Comparison of ENCODE assay signal across 8 cellular contexts in the genomic region with DNA sequence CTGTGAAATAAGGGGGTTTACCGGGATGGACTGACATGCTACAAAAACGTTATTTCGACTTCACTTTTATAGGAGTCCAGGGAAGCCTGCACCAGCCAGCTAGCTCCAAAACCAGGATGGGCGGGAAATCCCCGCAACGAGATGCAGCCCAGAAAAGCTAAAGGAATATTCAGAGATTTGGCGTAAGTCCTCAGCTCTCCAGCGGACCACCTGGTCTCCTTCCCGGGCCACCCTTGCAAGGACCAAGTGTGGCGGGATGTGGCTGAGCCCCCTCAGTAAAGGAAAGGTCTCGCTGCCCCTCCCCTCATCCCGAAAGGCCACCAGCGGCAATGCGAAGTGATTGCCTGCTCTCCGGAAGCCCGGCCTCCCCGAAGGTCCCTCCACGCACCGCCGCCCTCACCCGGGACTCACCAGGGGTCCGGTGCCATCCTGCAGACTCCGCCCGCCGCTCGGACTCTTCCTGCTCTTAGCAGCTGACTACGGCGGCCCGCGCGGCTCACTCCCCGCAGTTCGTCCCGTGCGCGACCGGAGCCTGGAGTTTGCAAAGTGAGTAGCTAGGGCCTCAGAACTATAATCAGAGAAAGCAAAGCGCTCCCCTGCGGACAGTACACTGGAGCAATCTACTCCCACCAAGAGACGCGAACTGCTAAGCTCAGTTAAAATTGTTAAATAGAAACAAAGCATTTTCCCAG. TPM values are rescaled to one million over a fixed set of nuclear protein-coding genes. Genes with fewer than 3 reads are reported as not detected.
DNase-seq lines count a peak whose midpoint lies in the region; ATAC-seq lines count a peak whose summit lies in the region.

A gene with protein sequence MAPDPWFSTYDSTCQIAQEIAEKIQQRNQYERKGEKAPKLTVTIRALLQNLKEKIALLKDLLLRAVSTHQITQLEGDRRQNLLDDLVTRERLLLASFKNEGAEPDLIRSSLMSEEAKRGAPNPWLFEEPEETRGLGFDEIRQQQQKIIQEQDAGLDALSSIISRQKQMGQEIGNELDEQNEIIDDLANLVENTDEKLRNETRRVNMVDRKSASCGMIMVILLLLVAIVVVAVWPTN (minus strand): TSS at position 440 of the 692 bp plus-strand sequence. CDS start 12 bp downstream, at position 428.

- H3K4me1 ChIP-seq in neuronal stem cell (ENCODE audit: control insufficient read depth in 2 of 2, insufficient read depth in 1 of 2, low read depth in 1 of 2, low read length in 2 of 2) (peaks cover 5% of the 10 kb centered on the region in 2 donors), subcutaneous abdominal adipose tissue (ENCODE audit: control insufficient read depth in 5 of 5, insufficient read depth in 5 of 5, low read length in 5 of 5) (peaks cover 0 to 30% (median 27%) of the 10 kb centered on the region in 5 donors)

- WGBS in neuronal stem cell (ENCODE audit: extremely low coverage in 2 of 2, insufficient read length in 2 of 2, insufficient replicate concordance in 1 of 2), 2 donors: no CpG with 5 or more reads among the region's 41 CpGs

- H3K23ac ChIP-seq in neuronal stem cell (ENCODE audit: low read depth, low read length, poor library complexity): peak within 1 kb of the TSS; percentile 35

- H3K79me1 ChIP-seq in neuronal stem cell (ENCODE audit: low read depth, low read length): no peaks in the 10 kb centered on the region

- H4K8ac ChIP-seq in neuronal stem cell (ENCODE audit: low read depth, low read length): no peak within 1 kb of the TSS

- H3K4me3 ChIP-seq in neuronal stem cell (ENCODE audit: low read length in 2 of 2) (peak within 1 kb of the TSS; percentile 71 to 95), subcutaneous abdominal adipose tissue (ENCODE audit: low read depth in 1 of 5, low read length in 5 of 5) (peak within 1 kb of the TSS; percentile 80 to 99 (median 98))

- DNase-seq in DMS114 treated with DMSO at 0.1 percent for 48 hours (lab: John Stamatoyannopoulos, UW; ENCODE audit: unreplicated experiment): peak; percentile 61
- peak; percentile 89 for DNase-seq in KBM-7
- DNase-seq in SK-MEL-5 (ENCODE audit: low read depth, low spot score): peak; percentile 87
- DNase-seq in activated gamma-delta T cell treated with anti-CD3 and anti-CD28 coated beads, Interleukin-2, amount 50 U/mL, for 16 hours (ENCODE audit: low read depth): peak; percentile 63
- DNase-seq in foreskin melanocyte: peak; percentile 84
- DNase-seq in neuronal stem cell (ENCODE audit: low spot score): peak; percentile 69

- peak within 1 kb of the TSS; percentile 87 for H2AFZ ChIP-seq in neuronal stem cell (ENCODE audit: low read length)

- H3K27me3 ChIP-seq in neuronal stem cell (ENCODE audit: control insufficient read depth in 3 of 3, insufficient read depth in 3 of 3, low read depth in 1 of 3, low read length in 3 of 3): peaks cover 0 to 6% (median 0%) of the 10 kb centered on the region in 3 experiments
- H3K27me3 ChIP-seq in subcutaneous abdominal adipose tissue (ENCODE audit: control insufficient read depth in 5 of 5, insufficient read depth in 4 of 5, low read length in 5 of 5): no peaks in the 10 kb centered on the region

- H4K91ac ChIP-seq in neuronal stem cell (ENCODE audit: low read depth, low read length, poor library complexity): no peak within 1 kb of the TSS

- in situ Hi-C loops in KBM-7 (cut with MboI; ENCODE audit: low pct_unique_long_range_greater_than_20kb, low sequenced_read_pairs): no loop called here
- in situ Hi-C loops in SK-MEL-5 (cut with HindIII; ENCODE audit: low pct_unique_long_range_greater_than_20kb, low sequenced_read_pairs): no loop called here

- peak within 1 kb of the TSS; percentile 16 for H2BK15ac ChIP-seq in neuronal stem cell (ENCODE audit: low read length)

- H2BK12ac ChIP-seq in neuronal stem cell (ENCODE audit: low read length): no peak within 1 kb of the TSS

- H3K36me3 ChIP-seq in neuronal stem cell (replicated peaks in 1 of 2; ENCODE audit: control insufficient read depth in 2 of 2, insufficient read depth in 2 of 2, low read length in 2 of 2): no peaks in the 10 kb centered on the region
- H3K36me3 ChIP-seq in subcutaneous abdominal adipose tissue (ENCODE audit: control insufficient read depth in 5 of 5, insufficient read depth in 5 of 5, low read length in 5 of 5): peaks cover 0 to 3% (median 0%) of the 10 kb centered on the region in 5 donors

- ATAC-seq in GM21528 (IDR thresholded peaks at IDR 0.05; ENCODE audit: low FRiP score, unreplicated experiment): peak; percentile 69

- H3K9me3 ChIP-seq in neuronal stem cell (replicated peaks in 1 of 2; ENCODE audit: control insufficient read depth in 2 of 2, insufficient read depth in 1 of 2, low read depth in 1 of 2, low read length in 2 of 2) (no peaks in the 10 kb centered on the region), subcutaneous abdominal adipose tissue (ENCODE audit: control insufficient read depth in 5 of 5, low read length in 5 of 5) (no peaks in the 10 kb centered on the region)

- no peak within 1 kb of the TSS for H2BK5ac ChIP-seq in neuronal stem cell (ENCODE audit: low read length)

- peak within 1 kb of the TSS; percentile 79 for H3K4me2 ChIP-seq in neuronal stem cell (ENCODE audit: insufficient read depth, low read length, poor library complexity, severe bottlenecking)

- H3K9ac ChIP-seq in neuronal stem cell (ENCODE audit: low read depth, low read length, poor library complexity) (peak within 1 kb of the TSS; percentile 84), subcutaneous abdominal adipose tissue (ENCODE audit: low read length in 5 of 5) (peak within 1 kb of the TSS in 4 of 5 donors; percentile 67 to 95 (median 88))

- no peak within 1 kb of the TSS for H2AK5ac ChIP-seq in neuronal stem cell (ENCODE audit: low read depth, low read length)

- H3K27ac ChIP-seq in neuronal stem cell (replicated peaks; ENCODE audit: low read length) (no peak within 1 kb of the TSS), subcutaneous abdominal adipose tissue (ENCODE audit: low read depth, low read length) (peak within 1 kb of the TSS; percentile 19)

- peak within 1 kb of the TSS; percentile 24 for H3K18ac ChIP-seq in neuronal stem cell (ENCODE audit: low read length)

- H2BK120ac ChIP-seq in neuronal stem cell (ENCODE audit: low read depth, low read length): no peak within 1 kb of the TSS

- no peak within 1 kb of the TSS for H3K4ac ChIP-seq in neuronal stem cell (ENCODE audit: low read length)

- peak within 1 kb of the TSS; percentile 10 for H3K14ac ChIP-seq in neuronal stem cell (ENCODE audit: low read length)

RNA-seq across cellular contexts. Expression of the gene that starts here (rescaled TPM):
- total RNA-seq in SK-MEL-5 (2014; rRNA removed; shearing (Covaris generic)): 128 and 138 TPM in 2 replicates
- polyA plus RNA-seq in SK-MEL-5 (2015; cell fraction: cytosol; rRNA removed): 45.4 and 58.5 TPM in 2 replicates
- 7.9 and 22.7 TPM in 2 replicates for polyA plus RNA-seq in SK-MEL-5 (2015; cell fraction: nucleus; rRNA removed)
- 64.8 TPM for polyA plus RNA-seq in neuronal stem cell (2013, experiment 1 of 2)
- 60.5 TPM for polyA plus RNA-seq in neuronal stem cell (2013, experiment 2 of 2)
